8 cellular contexts compared by ENCODE assay signal in genomic region chr1:201505505-201505893, GRCh38. TPM values are rescaled to one million over a fixed set of nuclear protein-coding genes. Genes with fewer than 3 reads are reported as not detected.
DNase-seq lines count a peak whose midpoint lies in the region; ATAC-seq, FAIRE-seq and TF ChIP-seq lines count a peak whose summit lies in the region.

No MANE protein-coding gene starts in this region.

- peaks cover 75% of the 10 kb centered on the region for H3K79me2 ChIP-seq in Loucy (ENCODE audit: insufficient read depth, low read length)
- H3K79me2 ChIP-seq in keratinocyte (ENCODE audit: control insufficient read depth, insufficient read depth, low read length) = peaks cover 60% of the 10 kb centered on the region

- no peak for TF ChIP-seq POLR2A in testis (IDR thresholded peaks at IDR 0.05)

- H2AFZ ChIP-seq in Loucy (ENCODE audit: low read length) (no peak overlapping the region), keratinocyte (ENCODE audit: control insufficient read depth, low read length) (no peak overlapping the region)

- H4K20me1 ChIP-seq in Loucy (ENCODE audit: insufficient read depth, low read length, poor library complexity, severe bottlenecking) (peaks cover 5% of the 10 kb centered on the region), keratinocyte (ENCODE audit: control insufficient read depth, extremely low read depth, insufficient read depth, low read length) (peaks cover 3% of the 10 kb centered on the region)

- H3K4me3 ChIP-seq in Loucy (ENCODE audit: low read length, poor library complexity, severe bottlenecking) = peak overlapping the region; percentile 86
- peak overlapping the region; percentile 63 to 74 (median 63) for H3K4me3 ChIP-seq in keratinocyte (ENCODE audit: control insufficient read depth in 2 of 3, extremely low read depth in 1 of 3, insufficient read depth in 2 of 3, low read depth in 1 of 3, low read length in 3 of 3)
- peak overlapping the region; percentile 1 to 76 for H3K4me3 ChIP-seq in testis

- H3K4me2 ChIP-seq in Loucy (ENCODE audit: low read depth, low read length, poor library complexity, severe bottlenecking) (peak overlapping the region; percentile 82), keratinocyte (ENCODE audit: control insufficient read depth, extremely low read depth, insufficient read depth, low read depth, low read length) (peak overlapping the region; percentile 87)

- no peaks in the 10 kb centered on the region for H3K9me2 ChIP-seq in Loucy (replicated peaks; ENCODE audit: low read depth, low read length)

- no peak for ATAC-seq in HG02852 (IDR thresholded peaks at IDR 0.05; ENCODE audit: unreplicated experiment)

- FAIRE-seq in keratinocyte (lab: Jason Lieb, UNC) (peak; percentile 71), D721Med (lab: Jason Lieb, UNC) (no peak)

- DNase-seq in DMS53 (lab: John Stamatoyannopoulos, UW) (peak; percentile 95), keratinocyte (ENCODE audit: low read depth, low spot score) (no peak), testis (no peak), D721Med (ENCODE audit: insufficient read length, low spot score) (no peak)
- DNase-seq in stimulated activated CD4-positive, alpha-beta T cell treated with anti-CD3 and anti-CD28 coated beads, Interleukin-2, amount 100 ng/mL, for 24 hours = no peak

- H3K36me3 ChIP-seq in Loucy (ENCODE audit: insufficient read depth, low read length) (no peaks in the 10 kb centered on the region), keratinocyte (ENCODE audit: control insufficient read depth in 2 of 2, extremely low read depth in 1 of 2, insufficient read depth in 2 of 2, low read length in 2 of 2) (peaks cover 2 to 13% of the 10 kb centered on the region in 2 experiments), testis (ENCODE audit: low read depth, missing control alignments) (no peaks in the 10 kb centered on the region)

- H3K9me1 ChIP-seq in keratinocyte (ENCODE audit: control insufficient read depth, extremely low read depth, insufficient read depth, low read length) = peaks cover 8% of the 10 kb centered on the region

- intact Hi-C loops in testis (cut with DNase I; ENCODE audit: low total_unique reads) = no loop called here

- H3K9me3 ChIP-seq in Loucy (ENCODE audit: insufficient read depth, low read depth, low read length) = no peaks in the 10 kb centered on the region
- H3K9me3 ChIP-seq in keratinocyte (ENCODE audit: control insufficient read depth, low read depth, low read length) = no peaks in the 10 kb centered on the region
- no peaks in the 10 kb centered on the region for H3K9me3 ChIP-seq in testis

- H3K27ac ChIP-seq in adipose tissue (ENCODE audit: low read depth, low read length) (peak overlapping the region; percentile 57), keratinocyte (ENCODE audit: control insufficient read depth, insufficient read depth, low read length) (peak overlapping the region; percentile 79), testis (peak overlapping the region; percentile 88 to 92)

- no peak for TF ChIP-seq CTCF in Loucy (conservative IDR thresholded peaks at IDR 0.05; ENCODE audit: low read length)
- TF ChIP-seq CTCF in keratinocyte (optimal IDR thresholded peaks at IDR 0.05 in 1 of 3, IDR thresholded peaks at IDR 0.05 in 1 of 3, conservative IDR thresholded peaks at IDR 0.05 in 1 of 3; ENCODE audit: extremely low read depth in 1 of 3, insufficient read depth in 2 of 3, low read length in 3 of 3) = peak in 1 of 3 experiments; percentile 12
- no peak for TF ChIP-seq CTCF in testis (IDR thresholded peaks at IDR 0.05)
- TF ChIP-seq CTCF in D721Med (IDR thresholded peaks at IDR 0.05; ENCODE audit: insufficient read depth, missing control alignments) = no peak

- H3F3A ChIP-seq in Loucy (ENCODE audit: low read depth) = 0 out of 2 replicates have a peak, but pooled peaks cover 4% of the 10 kb centered on the region

- H3K4me1 ChIP-seq in Loucy (ENCODE audit: insufficient read depth, low read length, poor library complexity, severe bottlenecking) (peaks cover 62% of the 10 kb centered on the region), keratinocyte (ENCODE audit: control insufficient read depth, extremely low read depth, insufficient read depth, low read length) (peaks cover 44% of the 10 kb centered on the region), testis (peaks cover 33% of the 10 kb centered on the region)

- peak overlapping the region; percentile 96 for H3K9ac ChIP-seq in Loucy (ENCODE audit: low read depth, low read length, poor library complexity, severe bottlenecking)
- H3K9ac ChIP-seq in keratinocyte (ENCODE audit: control insufficient read depth, extremely low read depth, insufficient read depth, low read length) = peak overlapping the region; percentile 79

- dilution Hi-C loops in keratinocyte (cut with MboI; ENCODE audit: extremely low pct_ligation_motif_present, low sequenced_read_pairs) = no loop called here

- 4 to 23% (median 6%) methylated on average over 4 of the region's 4 CpGs for WGBS in adipose tissue, 3 donors
- 32 to 44% methylated on average over 4 of the region's 4 CpGs for WGBS in testis, 2 donors

- no peaks in the 10 kb centered on the region for H3K27me3 ChIP-seq in Loucy (ENCODE audit: insufficient read depth, low read length, poor library complexity, severe bottlenecking)
- H3K27me3 ChIP-seq in keratinocyte (ENCODE audit: control insufficient read depth, extremely low read depth, insufficient read depth, low read length) = no peaks in the 10 kb centered on the region
- no peaks in the 10 kb centered on the region for H3K27me3 ChIP-seq in testis

RNA-seq across cellular contexts. Expression of gene CSRP1, which starts 1.4 kb away (rescaled TPM):
- polyA plus RNA-seq in adipose tissue = 100 to 1,000 TPM in 2 of 3 donors, 10 to 100 TPM in 1; 96.0 to 310 (median 278) TPM
- polyA plus RNA-seq in keratinocyte = 165 to 200 TPM (median 168 TPM) in 3 replicates
- 22.6 TPM for polyA plus RNA-seq in keratinocyte (2011; ENCODE audit: low read depth)
- 170 and 264 TPM in 2 replicates for polyA plus RNA-seq in keratinocyte (2011; cell fraction: cytosol; rRNA removed)
- 136 and 173 TPM in 2 replicates for polyA plus RNA-seq in keratinocyte (2011; cell fraction: nucleus; rRNA removed)
- 108 and 202 TPM in 2 replicates for polyA plus RNA-seq in keratinocyte (2012; ENCODE audit: low replicate concordance)
- 136 to 283 TPM (median 152 TPM) in 3 replicates for polyA minus RNA-seq in keratinocyte
- polyA minus RNA-seq in keratinocyte (2011; cell fraction: cytosol; rRNA and poly(A)+ RNA removed) = 118 TPM
- 45.3 and 66.0 TPM in 2 replicates for polyA minus RNA-seq in keratinocyte (2011; cell fraction: nucleus; rRNA and poly(A)+ RNA removed)
- total RNA-seq in testis = 100 to 1,000 TPM; 103 to 123 TPM
- polyA plus RNA-seq in testis (ENCODE audit: insufficient read depth, low read depth, low replicate concordance) = 217 TPM

RNA-seq across cellular contexts. Expression of gene NAV1, which starts 33.4 kb away (rescaled TPM):
- polyA plus RNA-seq in adipose tissue (10 to 100 TPM in 2 of 3 donors, 1 to 10 TPM in 1; 4.1 to 26.8 (median 17.2) TPM), keratinocyte (8.1 to 32.7 TPM (median 13.2 TPM) in 3 replicates), testis (ENCODE audit: insufficient read depth, low read depth, low replicate concordance) (22.0 TPM)
- 3.8 TPM for polyA plus RNA-seq in keratinocyte (2011; ENCODE audit: low read depth)
- polyA plus RNA-seq in keratinocyte (2011; cell fraction: cytosol; rRNA removed) = 16.1 and 19.4 TPM in 2 replicates
- 55.3 and 66.7 TPM in 2 replicates for polyA plus RNA-seq in keratinocyte (2011; cell fraction: nucleus; rRNA removed)
- 6.3 and 36.2 TPM in 2 replicates for polyA plus RNA-seq in keratinocyte (2012; ENCODE audit: low replicate concordance)
- polyA minus RNA-seq in keratinocyte = 18.4 to 146 TPM (median 33.3 TPM) in 3 replicates
- polyA minus RNA-seq in keratinocyte (2011; cell fraction: cytosol; rRNA and poly(A)+ RNA removed) = 21.9 TPM
- 32.9 and 66.9 TPM in 2 replicates for polyA minus RNA-seq in keratinocyte (2011; cell fraction: nucleus; rRNA and poly(A)+ RNA removed)
- 10 to 100 TPM; 52.5 to 56.8 TPM for total RNA-seq in testis

RNA-seq across cellular contexts. Expression of gene PHLDA3, which starts 36.5 kb away (rescaled TPM):
- polyA plus RNA-seq in adipose tissue (100 to 1,000 TPM in 1 of 3 donors, 10 to 100 TPM in 2; 15.1 to 390 (median 61.0) TPM), keratinocyte (47.0 to 104 TPM (median 48.2 TPM) in 3 replicates), testis (ENCODE audit: insufficient read depth, low read depth, low replicate concordance) (24.0 TPM)
- polyA plus RNA-seq in keratinocyte (2011; ENCODE audit: low read depth) = 40.1 TPM
- 27.2 and 66.8 TPM in 2 replicates for polyA plus RNA-seq in keratinocyte (2011; cell fraction: cytosol; rRNA removed)
- 42.1 and 67.8 TPM in 2 replicates for polyA plus RNA-seq in keratinocyte (2011; cell fraction: nucleus; rRNA removed)
- polyA plus RNA-seq in keratinocyte (2012; ENCODE audit: low replicate concordance) = 76.2 TPM in 2 replicates
- polyA minus RNA-seq in keratinocyte = 21.0 to 38.8 TPM (median 36.7 TPM) in 3 replicates
- 107 TPM for polyA minus RNA-seq in keratinocyte (2011; cell fraction: cytosol; rRNA and poly(A)+ RNA removed)
- polyA minus RNA-seq in keratinocyte (2011; cell fraction: nucleus; rRNA and poly(A)+ RNA removed) = 38.2 and 54.1 TPM in 2 replicates
- total RNA-seq in testis = 10 to 100 TPM; 22.7 to 23.1 TPM
